In the genomic region with DNA sequence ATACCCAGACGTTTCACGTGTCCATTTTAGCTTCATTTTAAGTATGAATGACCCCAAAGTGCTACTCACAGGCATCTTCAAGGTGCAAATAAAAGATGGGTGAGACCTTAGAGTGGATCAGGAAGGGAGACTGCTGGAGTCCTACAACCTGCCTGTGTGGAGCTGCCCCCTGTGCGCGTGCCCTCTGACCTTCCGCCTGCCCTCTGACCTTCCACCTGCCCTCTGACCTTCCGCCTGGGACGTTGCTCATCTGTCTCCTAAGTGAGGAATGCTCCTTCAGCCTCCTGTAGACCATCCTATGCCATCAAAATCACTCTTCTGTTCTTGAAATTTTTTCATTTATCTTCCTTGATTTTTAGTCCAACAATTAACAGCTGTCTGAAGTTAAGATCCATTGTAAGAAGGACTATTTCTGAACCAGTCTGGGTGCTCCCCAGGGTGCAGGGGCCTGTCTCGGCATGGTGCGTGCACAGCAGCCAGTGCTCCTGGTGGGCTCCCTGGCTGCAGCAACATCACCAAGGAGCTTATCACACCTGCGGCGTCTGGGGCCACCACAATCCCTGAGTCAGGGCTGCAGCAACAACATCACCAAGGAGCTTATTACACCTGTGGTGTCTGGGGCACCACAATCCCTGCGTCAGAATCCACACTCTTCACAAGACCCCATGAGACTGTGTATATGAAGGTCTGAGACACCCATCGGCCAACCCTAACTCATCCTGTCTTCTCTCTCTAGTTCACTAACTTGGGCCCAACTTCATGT, we compare ENCODE assay signal across 13 cellular contexts.
"Had no signal": no experiment of that assay in that cellular context is flagged by ENCODE, and none has a peak within 500 bp of the region (broad histone marks: within the 10 kb centered on the region; RNA-seq: fewer than 3 reads in every experiment).

No MANE protein-coding gene starts in this region.

- H3K36me3 Mint-ChIP-seq: activated naive CD4-positive, alpha-beta T cell treated with anti-CD3 and anti-CD28 coated beads, Interleukin-2, amount 10 ng/mL, durations not matched to agents 7 days and 5 days; mesothelial cell of epicardium; stimulated activated naive B cell treated with anti-CD40 and anti-IgM and Interleukin-4, amounts not matched to agents 10 μg/mL and 1 μg/mL and 100 μg/mL, for 72 hours had no signal

- H3K36me3 ChIP-seq: ovary, transverse colon had no signal

- DNase-seq: activated CD4-positive, alpha-beta T cell treated with anti-CD3 and anti-CD28 coated beads, Interleukin-2, amount 50 U/mL, for 1 hour; activated naive CD4-positive, alpha-beta T cell treated with anti-CD3 and anti-CD28 coated beads, Interleukin-2, amount 10 ng/mL, durations not matched to agents 7 days and 5 days; body of pancreas; effector memory CD8-positive, alpha-beta T cell; nephron progenitor cell; stimulated activated CD4-positive, alpha-beta T cell treated with anti-CD3 and anti-CD28 coated beads, Interleukin-15, amount 100 ng/mL, for 24 hours; stimulated activated CD4-positive, alpha-beta T cell treated with anti-CD3 and anti-CD28 coated beads, Interleukin-4, amount 100 ng/mL, for 1 hour; stimulated activated naive B cell treated with anti-CD40 and anti-IgM and Interleukin-4, amounts not matched to agents 10 μg/mL and 1 μg/mL and 100 μg/mL, for 72 hours; transverse colon had no signal

- H3K4me3 Mint-ChIP-seq: activated naive CD4-positive, alpha-beta T cell treated with anti-CD3 and anti-CD28 coated beads, Interleukin-2, amount 10 ng/mL, durations not matched to agents 7 days and 5 days; activated T-helper 1 cell treated with anti-CD3 and anti-CD28 coated beads, Interleukin-12 subunit alpha, Interleukin-12 subunit beta, Interleukin-2, Interleukin-4 antibody, amounts not matched to agents 30 ng/mL and 10 ng/mL and 1 ng/mL, durations not matched to agents 14 hours and 24 hours and 36 hours; dendritic cell treated with granulocyte-macrophage colony-stimulating factor and Interleukin-4, amounts not matched to agents 40 ng/mL and 50 ng/mL, for 4 days; effector memory CD8-positive, alpha-beta T cell; mesothelial cell of epicardium; nephron progenitor cell; stimulated activated naive B cell treated with anti-CD40 and anti-IgM and Interleukin-4, amounts not matched to agents 10 μg/mL and 1 μg/mL and 100 μg/mL, for 72 hours had no signal

- H3K4me1 ChIP-seq: body of pancreas had no signal

- H3K4me1 Mint-ChIP-seq: activated naive CD4-positive, alpha-beta T cell treated with anti-CD3 and anti-CD28 coated beads, Interleukin-2, amount 10 ng/mL, durations not matched to agents 7 days and 5 days; mesothelial cell of epicardium; stimulated activated naive B cell treated with anti-CD40 and anti-IgM and Interleukin-4, amounts not matched to agents 10 μg/mL and 1 μg/mL and 100 μg/mL, for 72 hours had no signal

- ATAC-seq: body of pancreas; effector memory CD8-positive, alpha-beta T cell; stimulated activated naive B cell treated with anti-CD40 and anti-IgM and Interleukin-4, amounts not matched to agents 10 μg/mL and 1 μg/mL and 100 μg/mL, for 72 hours had no signal

- H3K9me3 ChIP-seq: body of pancreas, ovary, transverse colon had no signal

- H3K27me3 Mint-ChIP-seq: dendritic cell treated with granulocyte-macrophage colony-stimulating factor and Interleukin-4, amounts not matched to agents 40 ng/mL and 50 ng/mL, for 4 days; effector memory CD8-positive, alpha-beta T cell had no signal

- H3K27me3 ChIP-seq: body of pancreas, ovary, transverse colon had no signal

- H3K27ac ChIP-seq: body of pancreas, ovary, transverse colon had no signal

- H3K4me3 ChIP-seq: body of pancreas, ovary, transverse colon had no signal

- H3K27ac Mint-ChIP-seq: activated naive CD4-positive, alpha-beta T cell treated with anti-CD3 and anti-CD28 coated beads, Interleukin-2, amount 10 ng/mL, durations not matched to agents 7 days and 5 days; activated T-helper 1 cell treated with anti-CD3 and anti-CD28 coated beads, Interleukin-12 subunit alpha, Interleukin-12 subunit beta, Interleukin-2, Interleukin-4 antibody, amounts not matched to agents 30 ng/mL and 10 ng/mL and 1 ng/mL, durations not matched to agents 14 hours and 24 hours and 36 hours; dendritic cell treated with granulocyte-macrophage colony-stimulating factor and Interleukin-4, amounts not matched to agents 40 ng/mL and 50 ng/mL, for 4 days; effector memory CD8-positive, alpha-beta T cell; mesothelial cell of epicardium; nephron progenitor cell; stimulated activated naive B cell treated with anti-CD40 and anti-IgM and Interleukin-4, amounts not matched to agents 10 μg/mL and 1 μg/mL and 100 μg/mL, for 72 hours had no signal

- H3K9me3 Mint-ChIP-seq: activated naive CD4-positive, alpha-beta T cell treated with anti-CD3 and anti-CD28 coated beads, Interleukin-2, amount 10 ng/mL, durations not matched to agents 7 days and 5 days; activated T-helper 1 cell treated with anti-CD3 and anti-CD28 coated beads, Interleukin-12 subunit alpha, Interleukin-12 subunit beta, Interleukin-2, Interleukin-4 antibody, amounts not matched to agents 30 ng/mL and 10 ng/mL and 1 ng/mL, durations not matched to agents 14 hours and 24 hours and 36 hours; dendritic cell treated with granulocyte-macrophage colony-stimulating factor and Interleukin-4, amounts not matched to agents 40 ng/mL and 50 ng/mL, for 4 days; effector memory CD8-positive, alpha-beta T cell; mesothelial cell of epicardium; nephron progenitor cell; stimulated activated naive B cell treated with anti-CD40 and anti-IgM and Interleukin-4, amounts not matched to agents 10 μg/mL and 1 μg/mL and 100 μg/mL, for 72 hours had no signal
